Comparison of ENCODE assay signal across 1 cellular context in the genomic region with DNA sequence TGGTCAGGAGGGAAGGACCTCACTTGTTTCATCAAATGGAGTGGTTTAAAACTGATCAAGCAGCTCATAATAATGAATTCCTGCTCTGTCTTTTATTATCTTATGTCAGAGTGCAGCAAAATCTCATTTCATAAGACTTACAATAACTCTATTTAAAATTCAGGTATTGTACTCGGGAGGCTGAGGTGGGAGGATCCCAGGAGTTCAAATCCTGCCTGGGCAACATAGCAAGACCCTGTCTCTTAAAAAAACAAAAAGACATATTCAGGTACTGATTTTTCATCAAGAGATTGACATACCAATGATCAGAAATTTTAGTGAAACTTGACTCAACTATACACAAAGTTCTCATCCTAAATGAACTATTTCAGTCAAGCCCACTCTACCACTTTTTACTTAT.
TF ChIP-seq lines count a peak whose summit lies in the region.

No MANE protein-coding gene starts in this region.

TF ChIP-seq in K562, 482 proteins besides CTCF, POLR2A, EP300 and RAD21:
- TF ChIP-seq, protein P1, sequence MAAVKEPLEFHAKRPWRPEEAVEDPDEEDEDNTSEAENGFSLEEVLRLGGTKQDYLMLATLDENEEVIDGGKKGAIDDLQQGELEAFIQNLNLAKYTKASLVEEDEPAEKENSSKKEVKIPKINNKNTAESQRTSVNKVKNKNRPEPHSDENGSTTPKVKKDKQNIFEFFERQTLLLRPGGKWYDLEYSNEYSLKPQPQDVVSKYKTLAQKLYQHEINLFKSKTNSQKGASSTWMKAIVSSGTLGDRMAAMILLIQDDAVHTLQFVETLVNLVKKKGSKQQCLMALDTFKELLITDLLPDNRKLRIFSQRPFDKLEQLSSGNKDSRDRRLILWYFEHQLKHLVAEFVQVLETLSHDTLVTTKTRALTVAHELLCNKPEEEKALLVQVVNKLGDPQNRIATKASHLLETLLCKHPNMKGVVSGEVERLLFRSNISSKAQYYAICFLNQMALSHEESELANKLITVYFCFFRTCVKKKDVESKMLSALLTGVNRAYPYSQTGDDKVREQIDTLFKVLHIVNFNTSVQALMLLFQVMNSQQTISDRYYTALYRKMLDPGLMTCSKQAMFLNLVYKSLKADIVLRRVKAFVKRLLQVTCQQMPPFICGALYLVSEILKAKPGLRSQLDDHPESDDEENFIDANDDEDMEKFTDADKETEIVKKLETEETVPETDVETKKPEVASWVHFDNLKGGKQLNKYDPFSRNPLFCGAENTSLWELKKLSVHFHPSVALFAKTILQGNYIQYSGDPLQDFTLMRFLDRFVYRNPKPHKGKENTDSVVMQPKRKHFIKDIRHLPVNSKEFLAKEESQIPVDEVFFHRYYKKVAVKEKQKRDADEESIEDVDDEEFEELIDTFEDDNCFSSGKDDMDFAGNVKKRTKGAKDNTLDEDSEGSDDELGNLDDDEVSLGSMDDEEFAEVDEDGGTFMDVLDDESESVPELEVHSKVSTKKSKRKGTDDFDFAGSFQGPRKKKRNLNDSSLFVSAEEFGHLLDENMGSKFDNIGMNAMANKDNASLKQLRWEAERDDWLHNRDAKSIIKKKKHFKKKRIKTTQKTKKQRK (IDR thresholded peaks at IDR 0.05; ENCODE audit: borderline replicate concordance, low read depth, low read length) = no peak
- TF ChIP-seq RBM25 (IDR thresholded peaks at IDR 0.05; ENCODE audit: low read depth, low read length, severe bottlenecking) = peak; percentile 18
